In the genomic region with DNA sequence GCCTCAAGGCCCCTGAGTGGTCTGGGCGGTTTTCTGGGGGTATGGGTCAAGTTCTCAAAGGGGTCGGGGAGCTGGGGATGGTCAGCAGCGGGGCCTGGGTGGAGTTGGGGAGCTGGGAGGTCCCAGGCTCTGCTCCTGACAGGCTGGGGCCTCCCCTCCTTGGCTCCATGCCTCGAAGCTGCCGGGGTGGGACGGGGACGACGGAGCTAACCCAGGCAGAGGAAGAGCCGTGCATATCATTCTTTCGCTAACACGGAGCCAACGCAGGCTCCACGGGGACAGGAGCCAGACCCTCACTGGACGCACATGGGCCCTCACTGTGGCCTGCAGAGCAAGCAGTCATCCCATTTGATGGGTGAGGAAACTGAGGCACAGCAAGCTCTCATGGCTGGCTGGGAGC, we compare ENCODE assay signal across 22 cellular contexts.
"Had no signal": no experiment of that assay in that cellular context is flagged by ENCODE, and none has a peak within 500 bp of the region (broad histone marks: within the 10 kb centered on the region; RNA-seq: fewer than 3 reads in every experiment).

No MANE protein-coding gene starts in this region.

- DNase-seq: colonic mucosa; cortex of kidney; dermis blood vessel endothelial cell; dorsolateral prefrontal cortex; effector CD4-positive, alpha-beta T cell; effector CD8-positive, alpha-beta T cell; effector memory CD4-positive, alpha-beta T cell; effector memory CD8-positive, alpha-beta T cell; endodermal cell; erythroblast; esophagus squamous epithelium; foreskin fibroblast; foreskin keratinocyte; foreskin melanocyte; gastrocnemius medialis; glutamatergic neuron; head of caudate nucleus; heart left ventricle; heart right ventricle had no signal

- ATAC-seq: effector memory CD8-positive, alpha-beta T cell; esophagus mucosa; foreskin keratinocyte; gastrocnemius medialis; gastroesophageal sphincter; heart left ventricle had no signal

- H3K4me3 Mint-ChIP-seq: dendritic cell treated with granulocyte-macrophage colony-stimulating factor and Interleukin-4, amounts not matched to agents 40 ng/mL and 50 ng/mL, for 4 days; effector memory CD8-positive, alpha-beta T cell; endodermal cell had no signal

- H3K4me1 Mint-ChIP-seq: endodermal cell had no signal

- H3K9me3 Mint-ChIP-seq: dendritic cell treated with granulocyte-macrophage colony-stimulating factor and Interleukin-4, amounts not matched to agents 40 ng/mL and 50 ng/mL, for 4 days; effector memory CD8-positive, alpha-beta T cell; endodermal cell had no signal

- H3K27ac Mint-ChIP-seq: dendritic cell treated with granulocyte-macrophage colony-stimulating factor and Interleukin-4, amounts not matched to agents 40 ng/mL and 50 ng/mL, for 4 days; endodermal cell had no signal
